In the genomic region with DNA sequence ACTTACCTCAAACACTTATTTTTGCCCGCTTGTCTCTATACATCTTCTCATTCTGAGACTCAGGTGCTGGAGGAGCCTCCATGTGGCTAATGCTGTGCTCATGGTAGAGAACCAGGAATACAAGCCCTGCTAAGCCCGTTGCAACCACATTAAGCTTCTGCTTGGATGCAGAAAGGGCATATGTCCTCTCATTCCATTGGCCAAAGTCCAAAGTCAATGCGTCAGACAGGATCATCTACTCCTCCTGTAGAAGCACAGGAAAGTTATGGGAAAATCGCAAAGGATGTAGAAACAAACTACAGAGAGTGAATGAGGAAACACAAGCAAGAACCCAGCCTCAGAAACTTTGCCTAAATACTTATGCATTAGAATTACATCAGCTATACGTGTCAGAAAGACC, we compare ENCODE assay signal across 27 cellular contexts.
"Had no signal": no experiment of that assay in that cellular context is flagged by ENCODE, and none has a peak within 500 bp of the region (broad histone marks: within the 10 kb centered on the region; RNA-seq: fewer than 3 reads in every experiment).

No MANE protein-coding gene starts in this region.

- H3K4me3 ChIP-seq: pancreas, psoas muscle, right lobe of liver, sigmoid colon, stomach, thoracic aorta, thyroid gland, tibial nerve, upper lobe of right lung, uterus had no signal

- H3K4me3 Mint-ChIP-seq: naive thymus-derived CD8-positive, alpha-beta T cell; natural killer cell treated with Interleukin-12 subunit alpha and Interleukin-12 subunit beta and Interleukin-15 and Interleukin-18, amount 100 ng/mL, for 72 hours; nephron progenitor cell; neural crest cell; stimulated activated effector memory CD8-positive, alpha-beta T cell treated with anti-CD3 and anti-CD28 coated beads, Interleukin-12 subunit alpha, Interleukin-12 subunit beta, amount 100 ng/mL, for 72 hours; stimulated activated naive B cell treated with anti-CD40 and anti-IgM and Interleukin-4, amounts not matched to agents 10 μg/mL and 1 μg/mL and 100 μg/mL, for 72 hours; stimulated activated naive CD8-positive, alpha-beta T cell treated with anti-CD3 and anti-CD28 coated beads, Interleukin-15, Interleukin-2, amounts not matched to agents 100 ng/mL and 50 ng/mL, for 24 hours; type B pancreatic cell had no signal

- ATAC-seq: naive thymus-derived CD8-positive, alpha-beta T cell; natural killer cell treated with Interleukin-12 subunit alpha and Interleukin-12 subunit beta and Interleukin-15 and Interleukin-18, amount 100 ng/mL, for 72 hours; pancreas; psoas muscle; right cardiac atrium; right lobe of liver; stimulated activated effector memory CD8-positive, alpha-beta T cell treated with anti-CD3 and anti-CD28 coated beads, Interleukin-12 subunit alpha, Interleukin-12 subunit beta, amount 100 ng/mL, for 72 hours; stimulated activated naive B cell treated with anti-CD40 and anti-IgM and Interleukin-4, amounts not matched to agents 10 μg/mL and 1 μg/mL and 100 μg/mL, for 72 hours; upper lobe of right lung had no signal

- H3K36me3 Mint-ChIP-seq: naive thymus-derived CD8-positive, alpha-beta T cell; natural killer cell treated with Interleukin-12 subunit alpha and Interleukin-12 subunit beta and Interleukin-15 and Interleukin-18, amount 100 ng/mL, for 72 hours; stimulated activated effector memory CD8-positive, alpha-beta T cell treated with anti-CD3 and anti-CD28 coated beads, Interleukin-12 subunit alpha, Interleukin-12 subunit beta, amount 100 ng/mL, for 72 hours; stimulated activated naive B cell treated with anti-CD40 and anti-IgM and Interleukin-4, amounts not matched to agents 10 μg/mL and 1 μg/mL and 100 μg/mL, for 72 hours; type B pancreatic cell had no signal

- H3K4me1 Mint-ChIP-seq: naive thymus-derived CD8-positive, alpha-beta T cell; nephron progenitor cell; neural crest cell; stimulated activated effector memory CD8-positive, alpha-beta T cell treated with anti-CD3 and anti-CD28 coated beads, Interleukin-12 subunit alpha, Interleukin-12 subunit beta, amount 100 ng/mL, for 72 hours; stimulated activated naive B cell treated with anti-CD40 and anti-IgM and Interleukin-4, amounts not matched to agents 10 μg/mL and 1 μg/mL and 100 μg/mL, for 72 hours had no signal

- H3K27ac Mint-ChIP-seq: naive thymus-derived CD8-positive, alpha-beta T cell; natural killer cell treated with Interleukin-12 subunit alpha and Interleukin-12 subunit beta and Interleukin-15 and Interleukin-18, amount 100 ng/mL, for 72 hours; nephron progenitor cell; stimulated activated effector memory CD8-positive, alpha-beta T cell treated with anti-CD3 and anti-CD28 coated beads, Interleukin-12 subunit alpha, Interleukin-12 subunit beta, amount 100 ng/mL, for 72 hours; stimulated activated naive B cell treated with anti-CD40 and anti-IgM and Interleukin-4, amounts not matched to agents 10 μg/mL and 1 μg/mL and 100 μg/mL, for 72 hours; stimulated activated naive CD8-positive, alpha-beta T cell treated with anti-CD3 and anti-CD28 coated beads, Interleukin-15, Interleukin-2, amounts not matched to agents 100 ng/mL and 50 ng/mL, for 24 hours; type B pancreatic cell had no signal

- H3K36me3 ChIP-seq: neutrophil, pancreas, right lobe of liver, sigmoid colon, stomach, thoracic aorta, thyroid gland, tibial nerve, upper lobe of right lung, uterus had no signal

- H3K9me3 Mint-ChIP-seq: neural crest cell; stimulated activated effector memory CD8-positive, alpha-beta T cell treated with anti-CD3 and anti-CD28 coated beads, Interleukin-12 subunit alpha, Interleukin-12 subunit beta, amount 100 ng/mL, for 72 hours; stimulated activated naive CD8-positive, alpha-beta T cell treated with anti-CD3 and anti-CD28 coated beads, Interleukin-15, Interleukin-2, amounts not matched to agents 100 ng/mL and 50 ng/mL, for 24 hours; type B pancreatic cell had no signal

- H3K27me3 ChIP-seq: neutrophil, pancreas, right lobe of liver, sigmoid colon, stomach, thyroid gland, tibial nerve, upper lobe of right lung, uterus had no signal

- H3K4me1 ChIP-seq: pancreas, psoas muscle, right lobe of liver, sigmoid colon, thyroid gland, upper lobe of right lung, uterus had no signal

- H3K27ac ChIP-seq: neutrophil, pancreas, psoas muscle, right lobe of liver, sigmoid colon, stomach, thoracic aorta, thyroid gland, tibial nerve, upper lobe of right lung, uterus had no signal

- DNase-seq: naive thymus-derived CD8-positive, alpha-beta T cell; nephron progenitor cell; nucleus accumbens; pancreas; psoas muscle; right cardiac atrium; right lobe of liver; sigmoid colon; small intestine; stimulated activated CD4-positive, alpha-beta T cell treated with anti-CD3 and anti-CD28 coated beads, Interleukin-15, amount 100 ng/mL, for 24 hours; stimulated activated CD4-positive, alpha-beta T cell treated with anti-CD3 and anti-CD28 coated beads, Interleukin-2, amount 100 ng/mL, for 24 hours; stimulated activated CD4-positive, alpha-beta T cell treated with anti-CD3 and anti-CD28 coated beads, Interleukin-2, amount 100 ng/mL, for 48 hours; stimulated activated CD4-positive, alpha-beta T cell treated with anti-CD3 and anti-CD28 coated beads, Interleukin-4, amount 100 ng/mL, for 24 hours; stimulated activated naive B cell treated with anti-CD40 and anti-IgM and Interleukin-4, amounts not matched to agents 10 μg/mL and 1 μg/mL and 100 μg/mL, for 72 hours; stimulated activated naive CD4-positive, alpha-beta T cell treated with Interleukin-2 at 50 U/mL for 16 hours; stomach; thyroid gland; upper lobe of right lung; uterus had no signal

- H3K27me3 Mint-ChIP-seq: natural killer cell treated with Interleukin-12 subunit alpha and Interleukin-12 subunit beta and Interleukin-15 and Interleukin-18, amount 100 ng/mL, for 72 hours; stimulated activated naive B cell treated with anti-CD40 and anti-IgM and Interleukin-4, amounts not matched to agents 10 μg/mL and 1 μg/mL and 100 μg/mL, for 72 hours; stimulated activated naive CD8-positive, alpha-beta T cell treated with anti-CD3 and anti-CD28 coated beads, Interleukin-15, Interleukin-2, amounts not matched to agents 100 ng/mL and 50 ng/mL, for 24 hours; type B pancreatic cell had no signal

- H3K9me3 ChIP-seq: neutrophil, pancreas, psoas muscle, right lobe of liver, sigmoid colon, stomach, thoracic aorta, thyroid gland, tibial nerve, upper lobe of right lung, uterus had no signal
